ENCODE assay signal across 1 cellular context in genomic region chr4:98682719-98683118, GRCh38.
A peak's percentile ranks its signal among the peaks of the same experiment; 100 is the strongest.
TF ChIP-seq lines count a peak whose summit lies in the region.

No MANE protein-coding gene starts in this region.

TF ChIP-seq in K562, 482 proteins besides CTCF, POLR2A, EP300 and RAD21 (continued from another document and continues in another):
- TF ChIP-seq, protein P1, sequence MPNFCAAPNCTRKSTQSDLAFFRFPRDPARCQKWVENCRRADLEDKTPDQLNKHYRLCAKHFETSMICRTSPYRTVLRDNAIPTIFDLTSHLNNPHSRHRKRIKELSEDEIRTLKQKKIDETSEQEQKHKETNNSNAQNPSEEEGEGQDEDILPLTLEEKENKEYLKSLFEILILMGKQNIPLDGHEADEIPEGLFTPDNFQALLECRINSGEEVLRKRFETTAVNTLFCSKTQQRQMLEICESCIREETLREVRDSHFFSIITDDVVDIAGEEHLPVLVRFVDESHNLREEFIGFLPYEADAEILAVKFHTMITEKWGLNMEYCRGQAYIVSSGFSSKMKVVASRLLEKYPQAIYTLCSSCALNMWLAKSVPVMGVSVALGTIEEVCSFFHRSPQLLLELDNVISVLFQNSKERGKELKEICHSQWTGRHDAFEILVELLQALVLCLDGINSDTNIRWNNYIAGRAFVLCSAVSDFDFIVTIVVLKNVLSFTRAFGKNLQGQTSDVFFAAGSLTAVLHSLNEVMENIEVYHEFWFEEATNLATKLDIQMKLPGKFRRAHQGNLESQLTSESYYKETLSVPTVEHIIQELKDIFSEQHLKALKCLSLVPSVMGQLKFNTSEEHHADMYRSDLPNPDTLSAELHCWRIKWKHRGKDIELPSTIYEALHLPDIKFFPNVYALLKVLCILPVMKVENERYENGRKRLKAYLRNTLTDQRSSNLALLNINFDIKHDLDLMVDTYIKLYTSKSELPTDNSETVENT (CRISPR knock-in tag; IDR thresholded peaks at IDR 0.05) = no peak
- TF ChIP-seq CEBPB (tag; IDR thresholded peaks at IDR 0.05) (peak; percentile 62; the same call in 1 of the 2 replicates), ZNF347 (CRISPR knock-in tag; IDR thresholded peaks at IDR 0.05; ENCODE audit: low read depth) (no peak), ZNF133 (CRISPR knock-in tag; IDR thresholded peaks at IDR 0.05) (no peak), TAF15 (IDR thresholded peaks at IDR 0.05; ENCODE audit: low read depth, low read length) (no peak), THAP7 (CRISPR knock-in tag; IDR thresholded peaks at IDR 0.05) (no peak), ZNF584 (CRISPR knock-in tag; IDR thresholded peaks at IDR 0.05; ENCODE audit: low read depth) (no peak), KAT2B (IDR thresholded peaks at IDR 0.05; ENCODE audit: low read depth, low read length) (no peak), CBX3 (IDR thresholded peaks at IDR 0.05; ENCODE audit: borderline replicate concordance in 1 of 2, low read length in 2 of 2) (no peak), ZNF77 (CRISPR knock-in tag; IDR thresholded peaks at IDR 0.05) (no peak), MBD2 (IDR thresholded peaks at IDR 0.05; ENCODE audit: borderline replicate concordance, low read depth) (peak; percentile 37; the same call in 1 of the 2 replicates), ZNF224 (CRISPR knock-in tag; IDR thresholded peaks at IDR 0.05) (no peak), ZNF695 (CRISPR knock-in tag; IDR thresholded peaks at IDR 0.05) (no peak), POLR2B (IDR thresholded peaks at IDR 0.05; ENCODE audit: low read depth, partially characterized antibody) (no peak), ZNF143 (CRISPR knock-in tag; IDR thresholded peaks at IDR 0.05) (no peak), ZNF696 (CRISPR knock-in tag; conservative IDR thresholded peaks at IDR 0.05) (no peak), ARNT (IDR thresholded peaks at IDR 0.05) (no peak), MTF1 (CRISPR knock-in tag; IDR thresholded peaks at IDR 0.05; ENCODE audit: borderline replicate concordance) (no peak), ZBED1 (IDR thresholded peaks at IDR 0.05) (no peak), SMARCA4 (IDR thresholded peaks at IDR 0.05) (peak; percentile 91), CGGBP1 (CRISPR knock-in tag; IDR thresholded peaks at IDR 0.05) (no peak), MAFF (IDR thresholded peaks at IDR 0.05; ENCODE audit: low read length) (no peak), ETV6 (IDR thresholded peaks at IDR 0.05; ENCODE audit: borderline replicate concordance in 1 of 2, low read depth in 2 of 2, low read length in 1 of 2) (no peak), ETV6 (CRISPR knock-in tag; IDR thresholded peaks at IDR 0.05; ENCODE audit: borderline replicate concordance) (no peak), FOXK1 (CRISPR knock-in tag; IDR thresholded peaks at IDR 0.05; ENCODE audit: borderline replicate concordance) (no peak), TGIF2 (CRISPR knock-in tag; IDR thresholded peaks at IDR 0.05) (no peak), SMAD1 (IDR thresholded peaks at IDR 0.05; ENCODE audit: low read depth, low read length, partially characterized antibody) (no peak), ZNF785 (CRISPR knock-in tag; IDR thresholded peaks at IDR 0.05) (no peak), BMI1 (IDR thresholded peaks at IDR 0.05; ENCODE audit: low read length) (no peak), STAT5A (IDR thresholded peaks at IDR 0.05; ENCODE audit: borderline replicate concordance, low read length) (peak; percentile 83), RCOR1 (IDR thresholded peaks at IDR 0.05; ENCODE audit: borderline replicate concordance in 1 of 2, low read depth in 2 of 2, low read length in 2 of 2) (peak in 1 of 2 experiments; percentile 86; a peak in 3 of 4 replicates), C11orf30 (IDR thresholded peaks at IDR 0.05; ENCODE audit: low read depth) (no peak), CBFB (CRISPR knock-in tag; IDR thresholded peaks at IDR 0.05) (no peak), ZNF431 (CRISPR knock-in tag; IDR thresholded peaks at IDR 0.05) (no peak), ZNF586 (CRISPR knock-in tag; conservative IDR thresholded peaks at IDR 0.05) (no peak), HIVEP1 (CRISPR knock-in tag; IDR thresholded peaks at IDR 0.05) (no peak), MEF2A (IDR thresholded peaks at IDR 0.05; ENCODE audit: control insufficient read depth, low read depth, low read length) (no peak), ZNF280A (IDR thresholded peaks at IDR 0.05; ENCODE audit: low read depth, partially characterized antibody) (no peak), RBM17 (IDR thresholded peaks at IDR 0.05; ENCODE audit: borderline replicate concordance, low read depth, low read length) (no peak), CSDE1 (IDR thresholded peaks at IDR 0.05) (no peak), FOXP1 (CRISPR knock-in tag; IDR thresholded peaks at IDR 0.05) (no peak)
- TF ChIP-seq, protein P2, sequence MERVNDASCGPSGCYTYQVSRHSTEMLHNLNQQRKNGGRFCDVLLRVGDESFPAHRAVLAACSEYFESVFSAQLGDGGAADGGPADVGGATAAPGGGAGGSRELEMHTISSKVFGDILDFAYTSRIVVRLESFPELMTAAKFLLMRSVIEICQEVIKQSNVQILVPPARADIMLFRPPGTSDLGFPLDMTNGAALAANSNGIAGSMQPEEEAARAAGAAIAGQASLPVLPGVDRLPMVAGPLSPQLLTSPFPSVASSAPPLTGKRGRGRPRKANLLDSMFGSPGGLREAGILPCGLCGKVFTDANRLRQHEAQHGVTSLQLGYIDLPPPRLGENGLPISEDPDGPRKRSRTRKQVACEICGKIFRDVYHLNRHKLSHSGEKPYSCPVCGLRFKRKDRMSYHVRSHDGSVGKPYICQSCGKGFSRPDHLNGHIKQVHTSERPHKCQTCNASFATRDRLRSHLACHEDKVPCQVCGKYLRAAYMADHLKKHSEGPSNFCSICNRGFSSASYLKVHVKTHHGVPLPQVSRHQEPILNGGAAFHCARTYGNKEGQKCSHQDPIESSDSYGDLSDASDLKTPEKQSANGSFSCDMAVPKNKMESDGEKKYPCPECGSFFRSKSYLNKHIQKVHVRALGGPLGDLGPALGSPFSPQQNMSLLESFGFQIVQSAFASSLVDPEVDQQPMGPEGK (CRISPR knock-in tag; IDR thresholded peaks at IDR 0.05; ENCODE audit: borderline replicate concordance) = no peak
- TF ChIP-seq, protein P3, sequence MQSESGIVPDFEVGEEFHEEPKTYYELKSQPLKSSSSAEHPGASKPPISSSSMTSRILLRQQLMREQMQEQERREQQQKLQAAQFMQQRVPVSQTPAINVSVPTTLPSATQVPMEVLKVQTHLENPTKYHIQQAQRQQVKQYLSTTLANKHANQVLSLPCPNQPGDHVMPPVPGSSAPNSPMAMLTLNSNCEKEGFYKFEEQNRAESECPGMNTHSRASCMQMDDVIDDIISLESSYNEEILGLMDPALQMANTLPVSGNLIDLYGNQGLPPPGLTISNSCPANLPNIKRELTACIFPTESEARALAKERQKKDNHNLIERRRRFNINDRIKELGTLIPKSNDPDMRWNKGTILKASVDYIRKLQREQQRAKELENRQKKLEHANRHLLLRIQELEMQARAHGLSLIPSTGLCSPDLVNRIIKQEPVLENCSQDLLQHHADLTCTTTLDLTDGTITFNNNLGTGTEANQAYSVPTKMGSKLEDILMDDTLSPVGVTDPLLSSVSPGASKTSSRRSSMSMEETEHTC (IDR thresholded peaks at IDR 0.05) = no peak
- TF ChIP-seq, protein P4, sequence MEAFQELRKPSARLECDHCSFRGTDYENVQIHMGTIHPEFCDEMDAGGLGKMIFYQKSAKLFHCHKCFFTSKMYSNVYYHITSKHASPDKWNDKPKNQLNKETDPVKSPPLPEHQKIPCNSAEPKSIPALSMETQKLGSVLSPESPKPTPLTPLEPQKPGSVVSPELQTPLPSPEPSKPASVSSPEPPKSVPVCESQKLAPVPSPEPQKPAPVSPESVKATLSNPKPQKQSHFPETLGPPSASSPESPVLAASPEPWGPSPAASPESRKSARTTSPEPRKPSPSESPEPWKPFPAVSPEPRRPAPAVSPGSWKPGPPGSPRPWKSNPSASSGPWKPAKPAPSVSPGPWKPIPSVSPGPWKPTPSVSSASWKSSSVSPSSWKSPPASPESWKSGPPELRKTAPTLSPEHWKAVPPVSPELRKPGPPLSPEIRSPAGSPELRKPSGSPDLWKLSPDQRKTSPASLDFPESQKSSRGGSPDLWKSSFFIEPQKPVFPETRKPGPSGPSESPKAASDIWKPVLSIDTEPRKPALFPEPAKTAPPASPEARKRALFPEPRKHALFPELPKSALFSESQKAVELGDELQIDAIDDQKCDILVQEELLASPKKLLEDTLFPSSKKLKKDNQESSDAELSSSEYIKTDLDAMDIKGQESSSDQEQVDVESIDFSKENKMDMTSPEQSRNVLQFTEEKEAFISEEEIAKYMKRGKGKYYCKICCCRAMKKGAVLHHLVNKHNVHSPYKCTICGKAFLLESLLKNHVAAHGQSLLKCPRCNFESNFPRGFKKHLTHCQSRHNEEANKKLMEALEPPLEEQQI (IDR thresholded peaks at IDR 0.05) = peak; percentile 68; the same call in 1 of the 2 replicates
- TF ChIP-seq, protein P5, sequence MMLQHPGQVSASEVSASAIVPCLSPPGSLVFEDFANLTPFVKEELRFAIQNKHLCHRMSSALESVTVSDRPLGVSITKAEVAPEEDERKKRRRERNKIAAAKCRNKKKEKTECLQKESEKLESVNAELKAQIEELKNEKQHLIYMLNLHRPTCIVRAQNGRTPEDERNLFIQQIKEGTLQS (IDR thresholded peaks at IDR 0.05) = peak; percentile 11; the same call in 1 of the 2 replicates
- TF ChIP-seq, protein P5 (CRISPR knock-in tag; conservative IDR thresholded peaks at IDR 0.05) = no peak
- TF ChIP-seq, protein P6, sequence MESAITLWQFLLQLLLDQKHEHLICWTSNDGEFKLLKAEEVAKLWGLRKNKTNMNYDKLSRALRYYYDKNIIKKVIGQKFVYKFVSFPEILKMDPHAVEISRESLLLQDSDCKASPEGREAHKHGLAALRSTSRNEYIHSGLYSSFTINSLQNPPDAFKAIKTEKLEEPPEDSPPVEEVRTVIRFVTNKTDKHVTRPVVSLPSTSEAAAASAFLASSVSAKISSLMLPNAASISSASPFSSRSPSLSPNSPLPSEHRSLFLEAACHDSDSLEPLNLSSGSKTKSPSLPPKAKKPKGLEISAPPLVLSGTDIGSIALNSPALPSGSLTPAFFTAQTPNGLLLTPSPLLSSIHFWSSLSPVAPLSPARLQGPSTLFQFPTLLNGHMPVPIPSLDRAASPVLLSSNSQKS (CRISPR knock-in tag; IDR thresholded peaks at IDR 0.05) = no peak
- TF ChIP-seq, protein P7, sequence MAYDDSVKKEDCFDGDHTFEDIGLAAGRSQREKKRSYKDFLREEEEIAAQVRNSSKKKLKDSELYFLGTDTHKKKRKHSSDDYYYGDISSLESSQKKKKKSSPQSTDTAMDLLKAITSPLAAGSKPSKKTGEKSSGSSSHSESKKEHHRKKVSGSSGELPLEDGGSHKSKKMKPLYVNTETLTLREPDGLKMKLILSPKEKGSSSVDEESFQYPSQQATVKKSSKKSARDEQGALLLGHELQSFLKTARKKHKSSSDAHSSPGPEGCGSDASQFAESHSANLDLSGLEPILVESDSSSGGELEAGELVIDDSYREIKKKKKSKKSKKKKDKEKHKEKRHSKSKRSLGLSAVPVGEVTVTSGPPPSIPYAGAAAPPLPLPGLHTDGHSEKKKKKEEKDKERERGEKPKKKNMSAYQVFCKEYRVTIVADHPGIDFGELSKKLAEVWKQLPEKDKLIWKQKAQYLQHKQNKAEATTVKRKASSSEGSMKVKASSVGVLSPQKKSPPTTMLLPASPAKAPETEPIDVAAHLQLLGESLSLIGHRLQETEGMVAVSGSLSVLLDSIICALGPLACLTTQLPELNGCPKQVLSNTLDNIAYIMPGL (CRISPR knock-in tag; IDR thresholded peaks at IDR 0.05) = no peak
- TF ChIP-seq, protein P8, sequence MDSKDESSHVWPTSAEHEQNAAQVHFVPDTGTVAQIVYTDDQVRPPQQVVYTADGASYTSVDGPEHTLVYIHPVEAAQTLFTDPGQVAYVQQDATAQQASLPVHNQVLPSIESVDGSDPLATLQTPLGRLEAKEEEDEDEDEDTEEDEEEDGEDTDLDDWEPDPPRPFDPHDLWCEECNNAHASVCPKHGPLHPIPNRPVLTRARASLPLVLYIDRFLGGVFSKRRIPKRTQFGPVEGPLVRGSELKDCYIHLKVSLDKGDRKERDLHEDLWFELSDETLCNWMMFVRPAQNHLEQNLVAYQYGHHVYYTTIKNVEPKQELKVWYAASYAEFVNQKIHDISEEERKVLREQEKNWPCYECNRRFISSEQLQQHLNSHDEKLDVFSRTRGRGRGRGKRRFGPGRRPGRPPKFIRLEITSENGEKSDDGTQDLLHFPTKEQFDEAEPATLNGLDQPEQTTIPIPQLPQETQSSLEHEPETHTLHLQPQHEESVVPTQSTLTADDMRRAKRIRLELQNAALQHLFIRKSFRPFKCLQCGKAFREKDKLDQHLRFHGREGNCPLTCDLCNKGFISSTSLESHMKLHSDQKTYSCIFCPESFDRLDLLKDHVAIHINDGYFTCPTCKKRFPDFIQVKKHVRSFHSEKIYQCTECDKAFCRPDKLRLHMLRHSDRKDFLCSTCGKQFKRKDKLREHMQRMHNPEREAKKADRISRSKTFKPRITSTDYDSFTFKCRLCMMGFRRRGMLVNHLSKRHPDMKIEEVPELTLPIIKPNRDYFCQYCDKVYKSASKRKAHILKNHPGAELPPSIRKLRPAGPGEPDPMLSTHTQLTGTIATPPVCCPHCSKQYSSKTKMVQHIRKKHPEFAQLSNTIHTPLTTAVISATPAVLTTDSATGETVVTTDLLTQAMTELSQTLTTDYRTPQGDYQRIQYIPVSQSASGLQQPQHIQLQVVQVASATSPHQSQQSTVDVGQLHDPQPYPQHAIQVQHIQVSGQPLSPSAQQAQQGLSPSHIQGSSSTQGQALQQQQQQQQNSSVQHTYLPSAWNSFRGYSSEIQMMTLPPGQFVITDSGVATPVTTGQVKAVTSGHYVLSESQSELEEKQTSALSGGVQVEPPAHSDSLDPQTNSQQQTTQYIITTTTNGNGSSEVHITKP (IDR thresholded peaks at IDR 0.05; ENCODE audit: partially characterized antibody) = no peak
